11 cellular contexts compared by ENCODE assay signal in genomic region chr10:1074748-1075358, GRCh38. TPM values are rescaled to one million over a fixed set of nuclear protein-coding genes. Genes with fewer than 3 reads are reported as not detected.
DNase-seq lines count a peak whose midpoint lies in the region; TF ChIP-seq lines count a peak whose summit lies in the region.
"Had no signal": no experiment of that assay in that cellular context is flagged by ENCODE, and none has a peak within 500 bp of the region (broad histone marks: within the 10 kb centered on the region; RNA-seq: fewer than 3 reads in every experiment).

No MANE protein-coding gene starts in this region.

- no TSS peak for BruUV-seq in A673 (replicated peaks; lab: Mats Ljungman, UMichigan)

- TF ChIP-seq CTCF in A673 (conservative IDR thresholded peaks at IDR 0.05; ENCODE audit: low read depth, low read length) (peak; percentile 43), GM06990 (IDR thresholded peaks at IDR 0.05; ENCODE audit: insufficient read depth, low read length, poor library complexity, severe bottlenecking) (peak; percentile 19), VCaP (conservative IDR thresholded peaks at IDR 0.05) (peak; percentile 60), hepatocyte (IDR thresholded peaks at IDR 0.05; ENCODE audit: poor library complexity) (peak; percentile 32)

- H3K4me3 ChIP-seq in A673 (ENCODE audit: low read depth, low read length, poor library complexity, severe bottlenecking) (no peak overlapping the region), GM06990 (replicated peaks; ENCODE audit: low read depth, low read length) (no peak overlapping the region), hepatocyte (no peak overlapping the region), SJCRH30 (no peak overlapping the region)
- H3K4me3 ChIP-seq: dorsolateral prefrontal cortex had no signal

- no peaks in the 10 kb centered on the region for H3K4me1 ChIP-seq in A673 (ENCODE audit: insufficient read depth, low read length, poor library complexity, severe bottlenecking)
- no peaks in the 10 kb centered on the region for H3K4me1 ChIP-seq in hepatocyte (ENCODE audit: insufficient read depth)
- H3K4me1 ChIP-seq in SJCRH30 = no peaks in the 10 kb centered on the region

- intact Hi-C loops in A673 (cut with micrococcal nuclease; ENCODE audit: unreplicated experiment) = no loop called here

- H4K20me1 ChIP-seq in hepatocyte (ENCODE audit: insufficient read depth, poor library complexity, severe bottlenecking) = no peaks in the 10 kb centered on the region

- POLR2A ChIA-PET in A673 (lab: Charles Lee; ENCODE audit: low non-redundant PET) = no interaction called here

- no peaks in the 10 kb centered on the region for H3K9me2 ChIP-seq in hepatocyte (replicated peaks; ENCODE audit: insufficient read depth)

- H3K36me3 ChIP-seq in A673 (ENCODE audit: insufficient read depth, low read length, poor library complexity, severe bottlenecking) (peaks cover 6% of the 10 kb centered on the region), GM06990 (ENCODE audit: control insufficient read depth, insufficient read depth, low read length) (peaks cover 3% of the 10 kb centered on the region), hepatocyte (replicated peaks; ENCODE audit: insufficient read depth, low read depth) (peaks cover under 1% of the 10 kb centered on the region), SJCRH30 (no peaks in the 10 kb centered on the region; the same call in 1 of the 2 replicates)

- no peaks in the 10 kb centered on the region for H3K9me3 ChIP-seq in A673 (ENCODE audit: low read depth, low read length, poor library complexity, severe bottlenecking)
- H3K9me3 ChIP-seq in hepatocyte (ENCODE audit: low read depth) = no peaks in the 10 kb centered on the region
- no peaks in the 10 kb centered on the region for H3K9me3 ChIP-seq in SJCRH30 (replicated peaks)

- CTCF ChIA-PET in A673 (lab: Charles Lee) = interaction anchor here (0.6 kb wide), 1 partner anchor 387 kb away, joined by 3 read pairs; no protein-coding TSS in a partner anchor

- H3K4me2 ChIP-seq in hepatocyte = no peak overlapping the region

- H2AFZ ChIP-seq in hepatocyte = no peak overlapping the region

- peak; percentile 29 for DNase-seq in A673 (ENCODE audit: low spot score)
- no peak for DNase-seq in GM06990 (ENCODE audit: extremely low read depth, insufficient read length)
- DNase-seq in hepatocyte (ENCODE audit: low spot score) = no peak
- no peak for DNase-seq in hippocampal formation (lab: John Stamatoyannopoulos, UW)
- DNase-seq in SJCRH30 = no peak
- no peak for DNase-seq in NCI-H2171 treated with DMSO at 0.1 percent for 48 hours (lab: John Stamatoyannopoulos, UW)
- no peak for DNase-seq in cerebellum (ENCODE audit: low spot score)
- DNase-seq: dorsolateral prefrontal cortex, NCI-H1092 had no signal

- WGBS in hepatocyte (ENCODE audit: low lambda C conversion rate, missing lambda C conversion rate) = 94% methylated on average over 20 of the region's 20 CpGs

- H3K27me3 ChIP-seq in A673 (replicated peaks; ENCODE audit: insufficient read depth, low read depth, low read length, poor library complexity) (no peaks in the 10 kb centered on the region), GM06990 (replicated peaks; ENCODE audit: control insufficient read depth, insufficient read depth, low read length) (no peaks in the 10 kb centered on the region), hepatocyte (no peaks in the 10 kb centered on the region), SJCRH30 (no peaks in the 10 kb centered on the region)
- H3K27me3 ChIP-seq: dorsolateral prefrontal cortex had no signal

- H3K79me2 ChIP-seq in hepatocyte = peaks cover 2% of the 10 kb centered on the region

- no peak overlapping the region for H3K27ac ChIP-seq in A673 (ENCODE audit: low read depth, low read length, poor library complexity, severe bottlenecking)
- no peak overlapping the region for H3K27ac ChIP-seq in VCaP
- no peak overlapping the region for H3K27ac ChIP-seq in hepatocyte
- H3K27ac ChIP-seq in SJCRH30 = no peak overlapping the region
- H3K27ac ChIP-seq: dorsolateral prefrontal cortex had no signal

RNA-seq across cellular contexts. Expression of gene WDR37, which starts 18.7 kb away (rescaled TPM):
- total RNA-seq in A673 (2021) = 12.6 and 15.5 TPM in 2 replicates
- 12.3 and 15.2 TPM in 2 replicates for total RNA-seq in hepatocyte
- polyA plus RNA-seq in hepatocyte = 8.6 and 13.2 TPM in 2 replicates
- 5.6 and 6.1 TPM in 2 replicates for total RNA-seq in SJCRH30 (2014; rRNA removed; shearing (Covaris generic))
- 22.8 TPM for total RNA-seq in cerebellum

RNA-seq across cellular contexts. Expression of gene IDI1, which starts 25.9 kb away (rescaled TPM):
- total RNA-seq in A673 (2021) = 84.6 and 111 TPM in 2 replicates
- 270 and 303 TPM in 2 replicates for total RNA-seq in hepatocyte
- 214 and 228 TPM in 2 replicates for polyA plus RNA-seq in hepatocyte
- 66.8 and 70.0 TPM in 2 replicates for total RNA-seq in SJCRH30 (2014; rRNA removed; shearing (Covaris generic))
- 67.2 TPM for total RNA-seq in cerebellum

RNA-seq across cellular contexts. Expression of gene IDI2, which starts 49.2 kb away (rescaled TPM):
- total RNA-seq in A673 (2021) (not detected in 2 replicates), hepatocyte (0.33 TPM in 1 of 2 replicates, not detected in the other), cerebellum (not detected)
- 0.29 TPM in 1 of 2 replicates, not detected in the other for polyA plus RNA-seq in hepatocyte
- total RNA-seq in SJCRH30 (2014; rRNA removed; shearing (Covaris generic)) = not detected in 2 replicates
- total RNA-seq: H4 had no signal
